14 cellular contexts compared by ENCODE assay signal in the genomic region with DNA sequence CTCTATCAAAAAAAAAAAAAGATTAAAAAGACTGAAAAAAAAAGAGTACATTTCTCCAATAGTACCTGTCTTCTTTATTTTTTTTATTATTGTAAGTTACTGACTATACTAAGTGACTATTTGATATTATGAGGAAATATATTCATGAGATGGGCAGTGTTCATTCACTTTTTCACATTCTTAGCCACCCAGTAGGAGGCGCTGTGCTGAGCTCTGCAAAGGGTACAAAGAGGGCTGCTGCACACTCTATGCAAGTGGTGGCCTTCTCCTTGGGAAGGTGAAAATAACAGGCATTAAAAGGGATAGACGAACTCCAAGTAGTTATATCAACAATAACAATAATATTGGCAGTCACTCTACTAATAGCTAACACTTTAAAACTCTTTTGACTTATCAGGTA.
DNase-seq lines count a peak whose midpoint lies in the region; ATAC-seq and TF ChIP-seq lines count a peak whose summit lies in the region.
"Had no signal": no experiment of that assay in that cellular context is flagged by ENCODE, and none has a peak within 500 bp of the region (broad histone marks: within the 10 kb centered on the region; RNA-seq: fewer than 3 reads in every experiment).

No MANE protein-coding gene starts in this region.

- no peaks in the 10 kb centered on the region for H3K9me3 ChIP-seq in Panc1 (ENCODE audit: control insufficient read depth, insufficient read depth, low read depth, low read length)
- no peaks in the 10 kb centered on the region for H3K9me3 ChIP-seq in left ventricle myocardium inferior (replicated peaks)
- H3K9me3 ChIP-seq: Peyer's patch had no signal

- TF ChIP-seq CTCF in GM23338 (conservative IDR thresholded peaks at IDR 0.05; ENCODE audit: low read depth in 2 of 2) (peak; percentile 74 to 91), Panc1 (IDR thresholded peaks at IDR 0.05) (peak; percentile 42), nephron progenitor cell (IDR thresholded peaks at IDR 0.05) (peak; percentile 42), left ventricle myocardium inferior (IDR thresholded peaks at IDR 0.05; ENCODE audit: borderline replicate concordance) (no peak)

- H3K27me3 ChIP-seq in GM23338 (ENCODE audit: insufficient read depth) (no peaks in the 10 kb centered on the region), Panc1 (ENCODE audit: control insufficient read depth, insufficient read depth, low read length) (no peaks in the 10 kb centered on the region), left ventricle myocardium inferior (ENCODE audit: low read depth) (peaks cover 26% of the 10 kb centered on the region)
- H3K27me3 ChIP-seq: Peyer's patch had no signal

- peak; percentile 84 for ATAC-seq in GM23338
- ATAC-seq in Panc1: no peak
- ATAC-seq: stimulated activated naive B cell treated with anti-CD40 and anti-IgM and Interleukin-4, amounts not matched to agents 10 μg/mL and 1 μg/mL and 100 μg/mL, for 72 hours had no signal

- H3K36me3 ChIP-seq in GM23338 (ENCODE audit: insufficient read depth) (no peaks in the 10 kb centered on the region), Panc1 (ENCODE audit: control insufficient read depth, insufficient read depth, low read length) (no peaks in the 10 kb centered on the region), left ventricle myocardium inferior (no peaks in the 10 kb centered on the region)
- H3K36me3 ChIP-seq: Peyer's patch had no signal

- H3K4me2 ChIP-seq in GM23338: no peak overlapping the region

- H3K4me1 Mint-ChIP-seq in GM23338 (no peaks in the 10 kb centered on the region), nephron progenitor cell (peaks cover 12% of the 10 kb centered on the region)
- H3K4me1 Mint-ChIP-seq: stimulated activated naive B cell treated with anti-CD40 and anti-IgM and Interleukin-4, amounts not matched to agents 10 μg/mL and 1 μg/mL and 100 μg/mL, for 72 hours had no signal

- H3K36me3 Mint-ChIP-seq in GM23338 (ENCODE audit: low read depth) (no peaks in the 10 kb centered on the region), nephron progenitor cell (ENCODE audit: low read depth) (no peaks in the 10 kb centered on the region)
- H3K36me3 Mint-ChIP-seq: stimulated activated naive B cell treated with anti-CD40 and anti-IgM and Interleukin-4, amounts not matched to agents 10 μg/mL and 1 μg/mL and 100 μg/mL, for 72 hours had no signal

- CTCF ChIA-PET in Panc1 (lab: Charles Lee): no interaction called here

- H3K27ac Mint-ChIP-seq in GM23338 (no peak overlapping the region), nephron progenitor cell (no peak overlapping the region)
- H3K27ac Mint-ChIP-seq: stimulated activated naive B cell treated with anti-CD40 and anti-IgM and Interleukin-4, amounts not matched to agents 10 μg/mL and 1 μg/mL and 100 μg/mL, for 72 hours had no signal

- H3K27ac ChIP-seq in GM23338 (ENCODE audit: low read depth) (no peak overlapping the region), Panc1 (ENCODE audit: low read length) (no peak overlapping the region), left ventricle myocardium inferior (replicated peaks) (no peak overlapping the region)
- H3K27ac ChIP-seq: Peyer's patch had no signal

- no peaks in the 10 kb centered on the region for H3K9me3 Mint-ChIP-seq in GM23338
- H3K9me3 Mint-ChIP-seq in nephron progenitor cell: no peaks in the 10 kb centered on the region
- H3K9me3 Mint-ChIP-seq: stimulated activated naive B cell treated with anti-CD40 and anti-IgM and Interleukin-4, amounts not matched to agents 10 μg/mL and 1 μg/mL and 100 μg/mL, for 72 hours had no signal

- no peak overlapping the region for H3K4me3 ChIP-seq in GM23338
- H3K4me3 ChIP-seq in Panc1 (ENCODE audit: low read depth in 2 of 2, low read length in 2 of 2): no peak overlapping the region
- H3K4me3 ChIP-seq in left ventricle myocardium inferior: no peak overlapping the region
- H3K4me3 ChIP-seq: Peyer's patch had no signal

- in situ Hi-C loops in Panc1 (cut with HindIII; ENCODE audit: low pct_unique_long_range_greater_than_20kb, low sequenced_read_pairs): no loop called here

- BruUV-seq in Panc1 (replicated peaks; lab: Mats Ljungman, UMichigan): no TSS peak

- DNase-seq in NCI-H82 (lab: John Stamatoyannopoulos, UW) (peak; percentile 12), NCI-H82 treated with DMSO at 0.1 percent for 48 hours (lab: John Stamatoyannopoulos, UW; ENCODE audit: unreplicated experiment) (no peak), GM23338 (ENCODE audit: low spot score) (peak; percentile 62), Panc1 (ENCODE audit: low read depth, low spot score) (no peak), nephron progenitor cell (peak; percentile 5), left ventricle myocardium inferior (no peak), NCI-H345 treated with DMSO at 0.1 percent for 48 hours (lab: John Stamatoyannopoulos, UW; ENCODE audit: unreplicated experiment) (no peak), retina (no peak)
- DNase-seq: activated CD4-positive, CD25-positive, alpha-beta regulatory T cell; activated naive CD4-positive, alpha-beta T cell; hypothalamus; NCI-H1417; Peyer's patch; stimulated activated naive B cell treated with anti-CD40 and anti-IgM and Interleukin-4, amounts not matched to agents 10 μg/mL and 1 μg/mL and 100 μg/mL, for 72 hours had no signal

- H3K9me2 ChIP-seq in GM23338 (ENCODE audit: insufficient read depth): no peaks in the 10 kb centered on the region

- no peaks in the 10 kb centered on the region for H4K20me1 ChIP-seq in GM23338 (replicated peaks; ENCODE audit: insufficient read depth)

- H3K4me1 ChIP-seq in GM23338 (ENCODE audit: insufficient read depth) (no peaks in the 10 kb centered on the region), Panc1 (ENCODE audit: control insufficient read depth, insufficient read depth, low read length) (no peaks in the 10 kb centered on the region), left ventricle myocardium inferior (no peaks in the 10 kb centered on the region)
- H3K4me1 ChIP-seq: Peyer's patch had no signal

- intact Hi-C loops in Panc1 (cut with micrococcal nuclease; ENCODE audit: unreplicated experiment): no loop called here
- intact Hi-C loops in left ventricle myocardium inferior (cut with micrococcal nuclease): no loop called here

- no peak overlapping the region for H2AFZ ChIP-seq in GM23338

- H3K27me3 Mint-ChIP-seq in GM23338 (ENCODE audit: insufficient read depth, low read depth, poor library complexity) (no peaks in the 10 kb centered on the region), nephron progenitor cell (ENCODE audit: low read depth, poor library complexity) (no peaks in the 10 kb centered on the region)
- H3K27me3 Mint-ChIP-seq: stimulated activated naive B cell treated with anti-CD40 and anti-IgM and Interleukin-4, amounts not matched to agents 10 μg/mL and 1 μg/mL and 100 μg/mL, for 72 hours had no signal

- H3F3A ChIP-seq in GM23338 (replicated peaks; ENCODE audit: low read depth): no peaks in the 10 kb centered on the region

- no peak overlapping the region for H3K4me3 Mint-ChIP-seq in GM23338
- no peak overlapping the region for H3K4me3 Mint-ChIP-seq in nephron progenitor cell
- H3K4me3 Mint-ChIP-seq: stimulated activated naive B cell treated with anti-CD40 and anti-IgM and Interleukin-4, amounts not matched to agents 10 μg/mL and 1 μg/mL and 100 μg/mL, for 72 hours had no signal

- no peaks in the 10 kb centered on the region for H3K79me2 ChIP-seq in GM23338 (replicated peaks; ENCODE audit: insufficient read depth)

- POLR2A ChIA-PET in Panc1 (lab: Charles Lee): interaction anchor here (0.6 kb wide), 1 partner anchor 64 kb away, joined by 3 read pairs; no protein-coding TSS in a partner anchor

TF ChIP-seq in GM23338, 12 proteins besides CTCF, POLR2A, EP300 and RAD21 (continues in another document):
- TF ChIP-seq NANOG (IDR thresholded peaks at IDR 0.05; ENCODE audit: borderline replicate concordance): no peak
- no peak for TF ChIP-seq EZH2 (IDR thresholded peaks at IDR 0.05; ENCODE audit: low read depth, unreplicated experiment)
- TF ChIP-seq POLR2AphosphoS5 (IDR thresholded peaks at IDR 0.05; ENCODE audit: low read depth): no peak
- TF ChIP-seq JUNB (IDR thresholded peaks at IDR 0.05; ENCODE audit: unreplicated experiment): no peak
- TF ChIP-seq ZNF114 (CRISPR knock-in tag; IDR thresholded peaks at IDR 0.05): no peak
- no peak for TF ChIP-seq STAT1 (IDR thresholded peaks at IDR 0.05; ENCODE audit: unreplicated experiment)
- no peak for TF ChIP-seq CREB1 (CRISPR knock-in tag; IDR thresholded peaks at IDR 0.05; ENCODE audit: low read depth)

Comparison
In these comparisons a context has a peak if more than half of its experiments do, and no peak if none do; other contexts are left out.
1. DNase-seq: peak in NCI-H82 (single experiment), GM23338 (single experiment) and nephron progenitor cell (single experiment); none in NCI-H82 treated with DMSO at 0.1 percent for 48 hours (single experiment), Panc1 (single experiment), left ventricle myocardium inferior (single experiment), NCI-H345 treated with DMSO at 0.1 percent for 48 hours (single experiment) and retina (single experiment).